Comparison of ENCODE assay signal across 1 cellular context in the genomic region with DNA sequence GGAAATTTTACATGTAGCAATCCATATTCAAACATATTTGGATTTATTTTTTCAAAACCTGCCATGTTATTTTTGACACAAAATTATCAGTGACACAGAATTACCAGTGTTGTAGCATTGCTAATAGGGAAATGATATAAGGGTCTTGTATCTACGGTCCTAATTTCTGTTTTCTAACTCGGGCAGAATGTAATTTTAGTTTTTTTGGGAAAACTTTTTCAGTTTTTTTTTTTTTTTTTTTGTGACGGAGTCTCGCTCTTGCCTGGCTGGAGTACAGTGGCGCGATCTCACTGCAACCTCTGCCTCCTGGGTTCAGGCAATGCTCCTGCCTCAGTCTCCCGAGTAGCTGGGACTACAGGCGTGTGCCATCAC.
TF ChIP-seq lines count a peak whose summit lies in the region.

No MANE protein-coding gene starts in this region.

TF ChIP-seq in HepG2, 621 proteins besides CTCF, POLR2A, EP300 and RAD21:
- TF ChIP-seq, protein P1, sequence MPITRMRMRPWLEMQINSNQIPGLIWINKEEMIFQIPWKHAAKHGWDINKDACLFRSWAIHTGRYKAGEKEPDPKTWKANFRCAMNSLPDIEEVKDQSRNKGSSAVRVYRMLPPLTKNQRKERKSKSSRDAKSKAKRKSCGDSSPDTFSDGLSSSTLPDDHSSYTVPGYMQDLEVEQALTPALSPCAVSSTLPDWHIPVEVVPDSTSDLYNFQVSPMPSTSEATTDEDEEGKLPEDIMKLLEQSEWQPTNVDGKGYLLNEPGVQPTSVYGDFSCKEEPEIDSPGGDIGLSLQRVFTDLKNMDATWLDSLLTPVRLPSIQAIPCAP (CRISPR knock-in tag; IDR thresholded peaks at IDR 0.05; ENCODE audit: low read depth), result no peak
- TF ChIP-seq FOXP4 (CRISPR knock-in tag; IDR thresholded peaks at IDR 0.05), result no peak
- TF ChIP-seq ZNF678 (CRISPR knock-in tag; IDR thresholded peaks at IDR 0.05), result no peak
- TF ChIP-seq STAG1 (CRISPR knock-in tag; IDR thresholded peaks at IDR 0.05), result no peak
- TF ChIP-seq ZNF274 (CRISPR knock-in tag; IDR thresholded peaks at IDR 0.05), result no peak
- no peak for TF ChIP-seq SALL2 (CRISPR knock-in tag; IDR thresholded peaks at IDR 0.05)
- TF ChIP-seq, protein P2, sequence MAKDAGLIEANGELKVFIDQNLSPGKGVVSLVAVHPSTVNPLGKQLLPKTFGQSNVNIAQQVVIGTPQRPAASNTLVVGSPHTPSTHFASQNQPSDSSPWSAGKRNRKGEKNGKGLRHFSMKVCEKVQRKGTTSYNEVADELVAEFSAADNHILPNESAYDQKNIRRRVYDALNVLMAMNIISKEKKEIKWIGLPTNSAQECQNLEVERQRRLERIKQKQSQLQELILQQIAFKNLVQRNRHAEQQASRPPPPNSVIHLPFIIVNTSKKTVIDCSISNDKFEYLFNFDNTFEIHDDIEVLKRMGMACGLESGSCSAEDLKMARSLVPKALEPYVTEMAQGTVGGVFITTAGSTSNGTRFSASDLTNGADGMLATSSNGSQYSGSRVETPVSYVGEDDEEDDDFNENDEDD (CRISPR knock-in tag; IDR thresholded peaks at IDR 0.05; ENCODE audit: borderline replicate concordance), result no peak
- no peak for TF ChIP-seq ZNF552 (CRISPR knock-in tag; IDR thresholded peaks at IDR 0.05; ENCODE audit: borderline replicate concordance)
- TF ChIP-seq PAX8 (CRISPR knock-in tag; IDR thresholded peaks at IDR 0.05; ENCODE audit: borderline replicate concordance), result no peak
- no peak for TF ChIP-seq ZNF432 (CRISPR knock-in tag; IDR thresholded peaks at IDR 0.05; ENCODE audit: borderline replicate concordance)
- TF ChIP-seq, protein P3, sequence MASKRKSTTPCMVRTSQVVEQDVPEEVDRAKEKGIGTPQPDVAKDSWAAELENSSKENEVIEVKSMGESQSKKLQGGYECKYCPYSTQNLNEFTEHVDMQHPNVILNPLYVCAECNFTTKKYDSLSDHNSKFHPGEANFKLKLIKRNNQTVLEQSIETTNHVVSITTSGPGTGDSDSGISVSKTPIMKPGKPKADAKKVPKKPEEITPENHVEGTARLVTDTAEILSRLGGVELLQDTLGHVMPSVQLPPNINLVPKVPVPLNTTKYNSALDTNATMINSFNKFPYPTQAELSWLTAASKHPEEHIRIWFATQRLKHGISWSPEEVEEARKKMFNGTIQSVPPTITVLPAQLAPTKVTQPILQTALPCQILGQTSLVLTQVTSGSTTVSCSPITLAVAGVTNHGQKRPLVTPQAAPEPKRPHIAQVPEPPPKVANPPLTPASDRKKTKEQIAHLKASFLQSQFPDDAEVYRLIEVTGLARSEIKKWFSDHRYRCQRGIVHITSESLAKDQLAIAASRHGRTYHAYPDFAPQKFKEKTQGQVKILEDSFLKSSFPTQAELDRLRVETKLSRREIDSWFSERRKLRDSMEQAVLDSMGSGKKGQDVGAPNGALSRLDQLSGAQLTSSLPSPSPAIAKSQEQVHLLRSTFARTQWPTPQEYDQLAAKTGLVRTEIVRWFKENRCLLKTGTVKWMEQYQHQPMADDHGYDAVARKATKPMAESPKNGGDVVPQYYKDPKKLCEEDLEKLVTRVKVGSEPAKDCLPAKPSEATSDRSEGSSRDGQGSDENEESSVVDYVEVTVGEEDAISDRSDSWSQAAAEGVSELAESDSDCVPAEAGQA (IDR thresholded peaks at IDR 0.05; ENCODE audit: low read depth), result no peak
- TF ChIP-seq, protein P3 (CRISPR knock-in tag; IDR thresholded peaks at IDR 0.05; ENCODE audit: borderline replicate concordance), result no peak
- no peak for TF ChIP-seq RBAK (CRISPR knock-in tag; IDR thresholded peaks at IDR 0.05)
- no peak for TF ChIP-seq MEIS1 (CRISPR knock-in tag; IDR thresholded peaks at IDR 0.05; ENCODE audit: borderline replicate concordance)
- TF ChIP-seq CEBPZ (IDR thresholded peaks at IDR 0.05; ENCODE audit: low read length), result no peak
- TF ChIP-seq, protein P4, sequence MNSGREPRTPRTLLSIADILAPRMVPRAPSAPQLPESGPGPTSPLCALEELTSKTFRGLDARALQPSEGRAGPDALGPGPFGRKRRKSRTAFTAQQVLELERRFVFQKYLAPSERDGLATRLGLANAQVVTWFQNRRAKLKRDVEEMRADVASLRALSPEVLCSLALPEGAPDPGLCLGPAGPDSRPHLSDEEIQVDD (CRISPR knock-in tag; IDR thresholded peaks at IDR 0.05; ENCODE audit: borderline replicate concordance), result no peak
- no peak for TF ChIP-seq ZNF672 (CRISPR knock-in tag; IDR thresholded peaks at IDR 0.05)
- TF ChIP-seq STAT6 (CRISPR knock-in tag; IDR thresholded peaks at IDR 0.05; ENCODE audit: borderline replicate concordance), result no peak
- TF ChIP-seq TAF15 (IDR thresholded peaks at IDR 0.05; ENCODE audit: low read depth, low read length, poor library complexity, severe bottlenecking), result no peak
